ENCODE assay signal across 9 cellular contexts in genomic region chr17:49993423-49994037, GRCh38. TPM values are rescaled to one million over a fixed set of nuclear protein-coding genes. Genes with fewer than 3 reads are reported as not detected.
DNase-seq lines count a peak whose midpoint lies in the region; ATAC-seq and TF ChIP-seq lines count a peak whose summit lies in the region.
"Had no signal": no experiment of that assay in that cellular context is flagged by ENCODE, and none has a peak within 500 bp of the region (broad histone marks: within the 10 kb centered on the region; RNA-seq: fewer than 3 reads in every experiment).

No MANE protein-coding gene starts in this region.

- no peaks in the 10 kb centered on the region for H4K20me1 ChIP-seq in MM.1S (ENCODE audit: insufficient read depth, low read length)

- peaks cover 28 to 47% (median 44%) of the 10 kb centered on the region in 4 donors for H3K4me1 Mint-ChIP-seq in naive thymus-derived CD8-positive, alpha-beta T cell

- no peaks in the 10 kb centered on the region for H3K79me2 ChIP-seq in MM.1S (ENCODE audit: low read length)

- peaks cover 29 to 66% (median 62%) of the 10 kb centered on the region in 5 donors for H3K27me3 Mint-ChIP-seq in naive thymus-derived CD8-positive, alpha-beta T cell

- H3K27ac Mint-ChIP-seq in naive thymus-derived CD8-positive, alpha-beta T cell: peak overlapping the region in 4 of 10 donors; percentile 33 to 81 (median 40)

- H3K4me3 Mint-ChIP-seq in naive thymus-derived CD8-positive, alpha-beta T cell: peak overlapping the region; percentile 76 to 93 (median 90)

- no peaks in the 10 kb centered on the region for H3K36me3 ChIP-seq in SK-N-MC (ENCODE audit: insufficient read depth, low read length)
- no peaks in the 10 kb centered on the region for H3K36me3 ChIP-seq in MM.1S (replicated peaks; ENCODE audit: insufficient read depth, low read length)

- TF ChIP-seq CTCF in epithelial cell of proximal tubule (conservative IDR thresholded peaks at IDR 0.05; ENCODE audit: low read depth, low read length) (no peak), MM.1S (IDR thresholded peaks at IDR 0.05; ENCODE audit: low read length) (no peak)

- H3K4me1 ChIP-seq in MM.1S (ENCODE audit: low read length): no peaks in the 10 kb centered on the region

- peak overlapping the region; percentile 23; the same call in 1 of the 2 replicates for H3K4me3 ChIP-seq in GM08714 (ENCODE audit: low read length)
- H3K4me3 ChIP-seq in SK-N-MC: peak overlapping the region; percentile 79
- H3K4me3 ChIP-seq in epithelial cell of proximal tubule (ENCODE audit: low read depth, low read length): peak overlapping the region; percentile 41
- no peak overlapping the region for H3K4me3 ChIP-seq in MM.1S (ENCODE audit: low read length)

- H3K9me2 ChIP-seq in MM.1S (replicated peaks; ENCODE audit: insufficient read depth, low read length): no peaks in the 10 kb centered on the region

- peaks cover 0 to 5% (median 0%) of the 10 kb centered on the region in 9 donors for H3K9me3 Mint-ChIP-seq in naive thymus-derived CD8-positive, alpha-beta T cell

- H3F3A ChIP-seq in MM.1S (ENCODE audit: insufficient read depth, low read length): no peaks in the 10 kb centered on the region; the same call in 1 of the 2 replicates

- POLR2A ChIA-PET in naive thymus-derived CD8-positive, alpha-beta T cell (lab: Charles Lee): interaction anchor here (0.6 to 0.9 kb wide), 3 partner anchors 129 to 172 kb away, joined by 4 to 10 read pairs (median 5); partner anchors contain the start of gene TAC4

- H3K9ac ChIP-seq in SK-N-MC (ENCODE audit: insufficient read length): peak overlapping the region; percentile 31
- no peak overlapping the region for H3K9ac ChIP-seq in MM.1S (ENCODE audit: low read length)

- no peak overlapping the region for H3K4me2 ChIP-seq in MM.1S (ENCODE audit: low read depth, low read length)

- DNase-seq in SK-N-MC (ENCODE audit: low read depth, low spot score): no peak
- no peak for DNase-seq in epithelial cell of proximal tubule (ENCODE audit: low read depth)
- DNase-seq in naive thymus-derived CD8-positive, alpha-beta T cell: peak in 2 of 10 donors; percentile 37
- no peak for DNase-seq in MM.1S
- DNase-seq in OCI-M2 (lab: John Stamatoyannopoulos, UW; ENCODE audit: unreplicated experiment): no peak

- H2AFZ ChIP-seq in MM.1S (ENCODE audit: low read length): no peak overlapping the region

- peak; percentile 40 to 52 for ATAC-seq in naive thymus-derived CD8-positive, alpha-beta T cell
- ATAC-seq in GM21526 (IDR thresholded peaks at IDR 0.05; ENCODE audit: low FRiP score, unreplicated experiment): no peak
- no peak for ATAC-seq in HG03378 (IDR thresholded peaks at IDR 0.05; ENCODE audit: unreplicated experiment)

- peaks cover 92% of the 10 kb centered on the region for H3K27me3 ChIP-seq in MM.1S (replicated peaks; ENCODE audit: insufficient read depth, low read length)

- H3K9me3 ChIP-seq in SK-N-MC (ENCODE audit: low read depth, low read length): no peaks in the 10 kb centered on the region
- H3K9me3 ChIP-seq in MM.1S (replicated peaks; ENCODE audit: insufficient read depth, low read length): no peaks in the 10 kb centered on the region

- peaks cover 0 to 4% (median 0%) of the 10 kb centered on the region in 3 donors for H3K36me3 Mint-ChIP-seq in naive thymus-derived CD8-positive, alpha-beta T cell

- H3K27ac ChIP-seq in SK-N-MC (no peak overlapping the region), MM.1S (ENCODE audit: low read length) (no peak overlapping the region)

RNA-seq across cellular contexts. Expression of gene DLX3, which starts 1.5 kb away (rescaled TPM):
- not detected in 2 replicates for total RNA-seq in epithelial cell of proximal tubule
- under 1 TPM in 1 of 2 experiments, not detected in 1; 0.18 TPM for total RNA-seq in naive thymus-derived CD8-positive, alpha-beta T cell
- polyA plus RNA-seq in naive thymus-derived CD8-positive, alpha-beta T cell: under 1 TPM; 0.09 to 0.32 (median 0.26) TPM
- total RNA-seq: renal cortical epithelial cell had no signal

RNA-seq across cellular contexts. Expression of gene DLX4, which starts 24.5 kb away (rescaled TPM):
- total RNA-seq in epithelial cell of proximal tubule: not detected in 2 replicates
- 1 to 10 TPM in 1 of 2 experiments, under 1 TPM in 1; 0.88 to 1.4 TPM for total RNA-seq in naive thymus-derived CD8-positive, alpha-beta T cell
- polyA plus RNA-seq in naive thymus-derived CD8-positive, alpha-beta T cell: under 1 TPM in 1 of 3 donors, not detected in 2; 0.11 TPM

Comparison
In these comparisons a context has a peak if more than half of its experiments do, and no peak if none do; other contexts are left out.
1. ATAC-seq: peak in naive thymus-derived CD8-positive, alpha-beta T cell (2 of 2); none in GM21526 (single experiment) and HG03378 (single experiment).